In the genomic region with DNA sequence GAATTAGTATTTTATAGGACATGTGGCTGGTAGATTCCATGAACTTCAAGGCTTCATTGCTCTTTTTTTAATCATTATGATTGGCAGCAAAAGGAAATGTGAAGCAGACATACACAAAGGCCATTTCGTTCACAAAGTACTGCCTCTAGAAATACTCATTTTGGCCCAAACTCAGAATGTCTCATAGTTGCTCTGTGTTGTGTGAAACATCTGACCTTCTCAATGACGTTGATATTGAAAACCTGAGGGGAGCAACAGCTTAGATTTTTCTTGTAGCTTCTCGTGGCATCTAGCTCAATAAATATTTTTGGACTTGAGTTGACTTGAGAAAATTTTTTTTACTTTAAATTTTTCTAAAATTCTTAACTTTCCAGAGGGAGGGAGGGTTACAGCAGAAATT, we compare ENCODE assay signal across 20 cellular contexts. TPM values are rescaled to one million over a fixed set of nuclear protein-coding genes. Genes with fewer than 3 reads are reported as not detected.
DNase-seq lines count a peak whose midpoint lies in the region; ATAC-seq and TF ChIP-seq lines count a peak whose summit lies in the region.
"Had no signal": no experiment of that assay in that cellular context is flagged by ENCODE, and none has a peak within 500 bp of the region (broad histone marks: within the 10 kb centered on the region; RNA-seq: fewer than 3 reads in every experiment).

No MANE protein-coding gene starts in this region.

- no peaks in the 10 kb centered on the region for H3K27me3 ChIP-seq in GM23248 (replicated peaks; ENCODE audit: insufficient read depth)
- no peaks in the 10 kb centered on the region for H3K27me3 ChIP-seq in Karpas-422 (ENCODE audit: low read length)
- H3K27me3 ChIP-seq in tibial artery: no peaks in the 10 kb centered on the region
- H3K27me3 ChIP-seq in trophoblast cell (ENCODE audit: insufficient read depth, low read length): no peaks in the 10 kb centered on the region
- H3K27me3 ChIP-seq in PC-3 (ENCODE audit: low read length): no peaks in the 10 kb centered on the region
- H3K27me3 ChIP-seq: BLaER1 had no signal

- peak overlapping the region; percentile 20 for H3K4me2 ChIP-seq in GM23248 (ENCODE audit: unreplicated experiment)
- H3K4me2 ChIP-seq in Karpas-422 (ENCODE audit: low read depth, low read length, poor library complexity, severe bottlenecking): no peak overlapping the region
- no peak overlapping the region for H3K4me2 ChIP-seq in trophoblast cell (ENCODE audit: low read length)
- no peak overlapping the region for H3K4me2 ChIP-seq in PC-3 (ENCODE audit: low read length)
- H3K4me2 ChIP-seq: BLaER1 had no signal

- H3K9me2 ChIP-seq in GM23248 (ENCODE audit: insufficient read depth) (no peaks in the 10 kb centered on the region), Karpas-422 (replicated peaks; ENCODE audit: insufficient read depth, low read length) (no peaks in the 10 kb centered on the region), PC-3 (replicated peaks; ENCODE audit: low read length) (no peaks in the 10 kb centered on the region)

- no peaks in the 10 kb centered on the region for H3K36me3 ChIP-seq in GM23248 (ENCODE audit: low read depth)
- no peaks in the 10 kb centered on the region for H3K36me3 ChIP-seq in Karpas-422 (ENCODE audit: insufficient read depth, low read length)
- H3K36me3 ChIP-seq in tibial artery: no peaks in the 10 kb centered on the region
- no peaks in the 10 kb centered on the region for H3K36me3 ChIP-seq in trophoblast cell (ENCODE audit: control insufficient read depth in 1 of 2, insufficient read depth in 2 of 2, low read length in 2 of 2)
- H3K36me3 ChIP-seq in PC-3 (ENCODE audit: low read depth, low read length): no peaks in the 10 kb centered on the region

- no peak overlapping the region for H2BK5ac ChIP-seq in trophoblast cell (ENCODE audit: low read depth, low read length, poor library complexity)

- H3K27ac ChIP-seq in GM23248 (no peak overlapping the region), Karpas-422 (ENCODE audit: low read length) (peak overlapping the region; percentile 86; the same call in 1 of the 2 replicates), tibial artery (peak overlapping the region; percentile 26 to 40), trophoblast cell (ENCODE audit: low read depth, low read length) (no peak overlapping the region), PC-3 (ENCODE audit: low read length) (no peak overlapping the region)
- H3K27ac ChIP-seq: BLaER1, HL-60 had no signal

- no peak for ATAC-seq in PC-3
- ATAC-seq: GM12878, HCT116, K562 had no signal

- H4K20me1 ChIP-seq in GM23248 (ENCODE audit: insufficient read depth) (no peaks in the 10 kb centered on the region), Karpas-422 (ENCODE audit: insufficient read depth, low read depth, low read length) (no peaks in the 10 kb centered on the region), PC-3 (ENCODE audit: low read length) (no peaks in the 10 kb centered on the region)
- H4K20me1 ChIP-seq: BLaER1 had no signal

- WGBS in GM23248 (ENCODE audit: low coverage in 1 of 2, low lambda C conversion rate in 2 of 2, missing lambda C conversion rate in 2 of 2), 2 experiments: 40 to 44% methylated on average over 3 of the region's 3 CpGs
- no CpG with 5 or more reads among the region's 3 CpGs for WGBS in trophoblast cell (ENCODE audit: extremely low coverage, insufficient coverage, insufficient read length)

- no peak overlapping the region for H3K14ac ChIP-seq in trophoblast cell (ENCODE audit: low read length)

- DNase-seq in GM23248: peak; percentile 62
- DNase-seq in Karpas-422: no peak
- DNase-seq in fibroblast of pulmonary artery (ENCODE audit: low read depth): peak; percentile 58
- no peak for DNase-seq in tibial artery
- DNase-seq in activated naive CD4-positive, alpha-beta T cell (lab: John Stamatoyannopoulos, UW): no peak
- DNase-seq in trophoblast cell: no peak
- DNase-seq in PC-3: no peak
- DNase-seq: AML-193; Calu3; CD8-positive, alpha-beta memory T cell; DMS 273 treated with DMSO at 0.1 percent for 48 hours had no signal

- H3K4me1 ChIP-seq in GM23248 (ENCODE audit: insufficient read depth) (peaks cover 33% of the 10 kb centered on the region), Karpas-422 (ENCODE audit: low read length) (peaks cover 38% of the 10 kb centered on the region), tibial artery (peaks cover 0 to 39% (median 4%) of the 10 kb centered on the region in 4 donors), trophoblast cell (ENCODE audit: control insufficient read depth in 1 of 2, insufficient read depth in 2 of 2, low read length in 2 of 2) (peaks cover 12 to 15% of the 10 kb centered on the region in 2 experiments), PC-3 (ENCODE audit: insufficient read depth, low read length) (no peaks in the 10 kb centered on the region; the same call in 1 of the 2 replicates)

- POLR2A ChIA-PET in PC-3 (lab: Charles Lee; ENCODE audit: unreplicated experiment): no interaction called here

- H3K4ac ChIP-seq in trophoblast cell (ENCODE audit: low read depth, low read length): no peak overlapping the region

- no peak overlapping the region for H4K91ac ChIP-seq in trophoblast cell (ENCODE audit: low read depth, low read length)

- H2BK120ac ChIP-seq in trophoblast cell (ENCODE audit: insufficient read depth, low read length, poor library complexity): no peak overlapping the region

- in situ Hi-C loops in GM23248 (cut with MboI): loop anchor here (5.0 kb wide), 1 partner anchor 582 kb away; no protein-coding TSS in a partner anchor

- no peaks in the 10 kb centered on the region for H3K79me2 ChIP-seq in GM23248 (ENCODE audit: insufficient read depth)
- no peaks in the 10 kb centered on the region for H3K79me2 ChIP-seq in Karpas-422 (ENCODE audit: low read length)
- no peaks in the 10 kb centered on the region for H3K79me2 ChIP-seq in trophoblast cell (ENCODE audit: control insufficient read depth, insufficient read depth, low read length, poor library complexity)
- no peaks in the 10 kb centered on the region for H3K79me2 ChIP-seq in PC-3 (ENCODE audit: low read length)

- H3K4me3 ChIP-seq in GM23248 (no peak overlapping the region), Karpas-422 (ENCODE audit: low read length) (no peak overlapping the region), fibroblast of pulmonary artery (replicated peaks; ENCODE audit: low read depth, low read length) (no peak overlapping the region), tibial artery (no peak overlapping the region), trophoblast cell (ENCODE audit: low read depth, low read length) (no peak overlapping the region), PC-3 (ENCODE audit: low read length) (no peak overlapping the region)
- H3K4me3 ChIP-seq: BLaER1, GM12878, K562 had no signal

- intact Hi-C loops in tibial artery (cut with DNase I; ENCODE audit: low total_unique reads): loop anchor here (10.0 kb wide), 1 partner anchor 595 kb away; no protein-coding TSS in a partner anchor
- intact Hi-C loops in PC-3 (cut with micrococcal nuclease): loop anchor here (5.0 to 10.0 kb wide), 2 partner anchors 265 to 497 kb away; no protein-coding TSS in a partner anchor

- H3K9ac ChIP-seq in GM23248: no peak overlapping the region
- H3K9ac ChIP-seq in Karpas-422 (ENCODE audit: low read length): no peak overlapping the region
- no peak overlapping the region for H3K9ac ChIP-seq in trophoblast cell (ENCODE audit: low read length)
- H3K9ac ChIP-seq in PC-3 (ENCODE audit: low read length): no peak overlapping the region
- H3K9ac ChIP-seq: BLaER1 had no signal

- H4K12ac ChIP-seq in trophoblast cell (ENCODE audit: low read depth, low read length): no peak overlapping the region

- peaks cover 18% of the 10 kb centered on the region; the same call in 1 of the 2 replicates for H3F3A ChIP-seq in GM23248 (ENCODE audit: insufficient read depth)
- H3F3A ChIP-seq in PC-3 (ENCODE audit: low read length, unreplicated experiment): no peaks in the 10 kb centered on the region

- TF ChIP-seq CTCF in fibroblast of pulmonary artery (IDR thresholded peaks at IDR 0.05; ENCODE audit: low read length, missing control alignments) (no peak), tibial artery (IDR thresholded peaks at IDR 0.05) (no peak), PC-3 (conservative IDR thresholded peaks at IDR 0.05; ENCODE audit: low read depth, low read length) (no peak)

- H4K8ac ChIP-seq in trophoblast cell (ENCODE audit: low read depth, low read length): no peak overlapping the region

- CTCF ChIA-PET in PC-3 (lab: Charles Lee): no interaction called here

- H3K23ac ChIP-seq in trophoblast cell (ENCODE audit: low read length): no peak overlapping the region

- H3K9me3 ChIP-seq in GM23248 (ENCODE audit: low read depth) (no peaks in the 10 kb centered on the region), Karpas-422 (ENCODE audit: low read length) (no peaks in the 10 kb centered on the region), tibial artery (no peaks in the 10 kb centered on the region), trophoblast cell (ENCODE audit: insufficient read depth, low read depth, low read length) (no peaks in the 10 kb centered on the region), PC-3 (ENCODE audit: low read length) (no peaks in the 10 kb centered on the region)
- H3K9me3 ChIP-seq: BLaER1 had no signal

- no peak overlapping the region for H2AFZ ChIP-seq in GM23248
- H2AFZ ChIP-seq in Karpas-422 (ENCODE audit: low read length): no peak overlapping the region
- H2AFZ ChIP-seq in trophoblast cell (ENCODE audit: insufficient read depth, low read length, poor library complexity): no peak overlapping the region
- no peak overlapping the region for H2AFZ ChIP-seq in PC-3 (ENCODE audit: low read length)

- H2AK5ac ChIP-seq in trophoblast cell (ENCODE audit: low read length): no peak overlapping the region

- no peak overlapping the region for H2BK12ac ChIP-seq in trophoblast cell (ENCODE audit: low read length)

- no TSS peak for BruUV-seq in PC-3 (replicated peaks; lab: Mats Ljungman, UMichigan)

- H3K79me1 ChIP-seq in trophoblast cell (ENCODE audit: low read length): peaks cover 5% of the 10 kb centered on the region

- no peak overlapping the region for H3K18ac ChIP-seq in trophoblast cell (ENCODE audit: low read length)

RNA-seq across cellular contexts. Expression of a gene that starts 12.4 kb away (rescaled TPM):
- total RNA-seq in GM23248 (2014; rRNA removed; shearing (Covaris generic)): not detected in 2 replicates
- not detected in 2 replicates for polyA plus RNA-seq in GM23248 (2016; fragmentation: Nextera tagmentation; extraction: Ambion mirVana)
- 1.6 and 1.8 TPM in 2 replicates for total RNA-seq in Karpas-422 (2014; rRNA removed; shearing (Covaris generic); ENCODE audit: low replicate concordance)
- not detected in 2 replicates for polyA plus RNA-seq in trophoblast cell (2013)
- not detected in 2 replicates for total RNA-seq in PC-3 (2014; rRNA removed)
- total RNA-seq: A673; Calu3; CD8-positive, alpha-beta memory T cell; Daoy; G401; H1; K562 had no signal
- polyA plus RNA-seq: CD8-positive, alpha-beta memory T cell; H1 had no signal

Comparison
In these comparisons a context has a peak if more than half of its experiments do, and no peak if none do; other contexts are left out.
1. DNase-seq: peak in GM23248 (single experiment) and fibroblast of pulmonary artery (single experiment); none in Karpas-422 (single experiment), tibial artery (0 of 2), activated naive CD4-positive, alpha-beta T cell (0 of 4), trophoblast cell (0 of 2) and PC-3 (single experiment).
2. H3K27ac ChIP-seq: peak in Karpas-422 (single experiment) and tibial artery (2 of 2); none in GM23248 (single experiment), trophoblast cell (single experiment) and PC-3 (single experiment).